Comparison of ENCODE assay signal across 21 cellular contexts in the genomic region with DNA sequence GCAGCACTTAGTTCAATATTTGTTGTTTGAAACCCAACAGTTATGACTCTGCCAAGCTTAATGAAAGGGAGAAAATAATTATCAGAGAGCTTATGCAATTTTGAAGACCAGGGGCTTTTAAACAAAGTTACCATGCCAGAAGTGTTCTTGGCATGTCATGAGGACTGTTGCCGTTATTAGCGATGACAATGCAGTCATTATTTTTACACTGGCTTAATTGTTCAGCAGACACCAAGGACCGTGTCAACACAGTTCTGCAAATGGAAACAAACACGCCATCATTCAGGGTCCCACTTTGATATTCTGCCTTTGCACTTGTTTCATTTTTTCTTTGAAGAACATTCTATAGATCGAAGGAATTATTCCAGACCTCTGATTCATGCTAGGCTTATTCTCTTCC.
"Had no signal": no experiment of that assay in that cellular context is flagged by ENCODE, and none has a peak within 500 bp of the region (broad histone marks: within the 10 kb centered on the region; RNA-seq: fewer than 3 reads in every experiment).

No MANE protein-coding gene starts in this region.

- DNase-seq: activated CD4-positive, alpha-beta T cell treated with anti-CD3 and anti-CD28 coated beads for 48 hours; activated CD4-positive, alpha-beta T cell treated with anti-CD3 and anti-CD28 coated beads, Interleukin-2, amount 50 U/mL, for 48 hours; activated CD8-positive, alpha-beta memory T cell treated with anti-CD3 and anti-CD28 coated beads for 24 hours; activated effector memory CD4-positive, alpha-beta T cell treated with Interleukin-2 at 50 U/mL for 16 hours; activated naive CD4-positive, alpha-beta T cell treated with Interleukin-2 at 50 U/mL for 16 hours; aorta; body of pancreas; cerebellar nuclear complex; heart right ventricle; islet precursor cell; left cardiac atrium; naive thymus-derived CD8-positive, alpha-beta T cell; right lobe of liver; stimulated activated CD4-positive, alpha-beta T cell treated with anti-CD3 and anti-CD28 coated beads, Interleukin-4, amount 100 ng/mL, for 1 hour; T-helper 1 cell; tibial artery; upper lobe of right lung had no signal

- ATAC-seq: activated CD4-positive, CD25-positive, alpha-beta regulatory T cell treated with anti-CD3 and anti-CD28 coated beads, Interleukin-2, amount 50 U/mL, for 24 hours; body of pancreas; left cardiac atrium; naive thymus-derived CD8-positive, alpha-beta T cell; right lobe of liver; stimulated activated effector memory CD8-positive, alpha-beta T cell treated with anti-CD3 and anti-CD28 coated beads, Interleukin-12 subunit alpha, Interleukin-12 subunit beta, amount 100 ng/mL, for 72 hours; upper lobe of right lung had no signal

- H3K4me1 ChIP-seq: body of pancreas, parathyroid adenoma, right lobe of liver, tibial artery, upper lobe of right lung had no signal

- H3K27me3 ChIP-seq: body of pancreas, heart right ventricle, right lobe of liver, tibial artery, upper lobe of right lung had no signal

- H3K9me3 ChIP-seq: body of pancreas, heart right ventricle, right lobe of liver, tibial artery, upper lobe of right lung had no signal

- H3K27ac ChIP-seq: body of pancreas, coronary artery, heart right ventricle, parathyroid adenoma, right lobe of liver, tibial artery, upper lobe of right lung had no signal

- H3K36me3 ChIP-seq: heart right ventricle, right lobe of liver, tibial artery, upper lobe of right lung had no signal

- H3K4me3 ChIP-seq: body of pancreas, coronary artery, heart right ventricle, right lobe of liver, tibial artery, upper lobe of right lung had no signal
